In genomic region chr2:68828887-68829708, GRCh38 we compare ENCODE assay signal across 8 cellular contexts. TPM values are rescaled to one million over a fixed set of nuclear protein-coding genes. Genes with fewer than 3 reads are reported as not detected.
A peak's percentile ranks its signal among the peaks of the same experiment; 100 is the strongest.
DNase-seq lines count a peak whose midpoint lies in the region.

No MANE protein-coding gene starts in this region.

- peak overlapping the region; percentile 2 to 43 (median 36) for H3K9ac ChIP-seq in subcutaneous abdominal adipose tissue (ENCODE audit: low read length in 5 of 5)

- no peaks in the 10 kb centered on the region for H3K36me3 ChIP-seq in neuron (ENCODE audit: insufficient read depth, low read length)
- H3K36me3 ChIP-seq in subcutaneous abdominal adipose tissue (ENCODE audit: control insufficient read depth in 5 of 5, insufficient read depth in 5 of 5, low read length in 5 of 5), result peaks cover 0 to 12% (median 6%) of the 10 kb centered on the region in 5 donors

- H3K9me3 ChIP-seq in neuron (ENCODE audit: low read length), result no peaks in the 10 kb centered on the region
- H3K9me3 ChIP-seq in subcutaneous abdominal adipose tissue (ENCODE audit: control insufficient read depth in 5 of 5, low read length in 5 of 5), result no peaks in the 10 kb centered on the region

- no peak overlapping the region for H3K4me3 ChIP-seq in neuron (ENCODE audit: low read length)
- H3K4me3 ChIP-seq in subcutaneous abdominal adipose tissue (ENCODE audit: low read depth in 1 of 5, low read length in 5 of 5), result no peak overlapping the region

- peak overlapping the region; percentile 9 for H2AFZ ChIP-seq in neuron (ENCODE audit: low read depth, low read length)

- peak overlapping the region; percentile 84 for H3K27ac ChIP-seq in subcutaneous abdominal adipose tissue (ENCODE audit: low read depth, low read length)

- peak; percentile 18 for DNase-seq in NCI-H82 (lab: John Stamatoyannopoulos, UW)
- no peak for DNase-seq in NCI-H82 treated with DMSO at 0.1 percent for 48 hours (lab: John Stamatoyannopoulos, UW; ENCODE audit: unreplicated experiment)
- peak; percentile 99 for DNase-seq in RPMI7951 (ENCODE audit: low read depth)
- DNase-seq in activated effector memory CD4-positive, alpha-beta T cell treated with Interleukin-2 at 50 U/mL for 16 hours, result peak; percentile 73
- DNase-seq in fibroblast of the conjunctiva (ENCODE audit: low read depth), result peak; percentile 88
- no peak for DNase-seq in NCI-H1092 treated with DMSO at 0.1 percent for 48 hours (lab: John Stamatoyannopoulos, UW)

- no peaks in the 10 kb centered on the region for H3K27me3 ChIP-seq in neuron (ENCODE audit: insufficient read depth, low read length)
- H3K27me3 ChIP-seq in subcutaneous abdominal adipose tissue (ENCODE audit: control insufficient read depth in 5 of 5, insufficient read depth in 4 of 5, low read length in 5 of 5), result no peaks in the 10 kb centered on the region

- no peaks in the 10 kb centered on the region for H3K4me1 ChIP-seq in neuron (ENCODE audit: insufficient read depth, low read length)
- peaks cover 19 to 59% (median 43%) of the 10 kb centered on the region in 5 donors for H3K4me1 ChIP-seq in subcutaneous abdominal adipose tissue (ENCODE audit: control insufficient read depth in 5 of 5, insufficient read depth in 5 of 5, low read length in 5 of 5)

RNA-seq across cellular contexts. Expression of gene BMP10, which starts 42.1 kb away (rescaled TPM):
- not detected in 2 replicates for total RNA-seq in RPMI7951 (2014; rRNA removed; shearing (Covaris generic))

Comparison
In these comparisons a context has a peak if more than half of its experiments do, and no peak if none do; other contexts are left out.
1. DNase-seq: peak in NCI-H82 (single experiment), RPMI7951 (single experiment), activated effector memory CD4-positive, alpha-beta T cell treated with Interleukin-2 at 50 U/mL for 16 hours (single experiment) and fibroblast of the conjunctiva (single experiment); none in NCI-H82 treated with DMSO at 0.1 percent for 48 hours (single experiment) and NCI-H1092 treated with DMSO at 0.1 percent for 48 hours (single experiment).